ENCODE assay signal across 8 cellular contexts in genomic region chr5:151213803-151214613, GRCh38. TPM values are rescaled to one million over a fixed set of nuclear protein-coding genes. Genes with fewer than 3 reads are reported as not detected.
DNase-seq lines count a peak whose midpoint lies in the region; ATAC-seq, FAIRE-seq and TF ChIP-seq lines count a peak whose summit lies in the region.

No MANE protein-coding gene starts in this region.

- H2BK20ac ChIP-seq in H1 (ENCODE audit: low read length): no peak overlapping the region

- H3K23ac ChIP-seq in H1 (ENCODE audit: insufficient read length): no peak overlapping the region

- no peak overlapping the region for H2BK15ac ChIP-seq in H1 (ENCODE audit: low read length)

- POLR2A ChIA-PET in activated CD4-positive, alpha-beta memory T cell treated with anti-CD3 and anti-CD28 coated beads for 36 hours (lab: Charles Lee): interaction anchor here (0.6 to 5.4 kb wide), 6 partner anchors 9 to 40 kb away, joined by 3 to 95 read pairs (median 8); partner anchors contain the start of genes CCDC69 and GM2A
- POLR2A ChIA-PET in H1 (lab: Charles Lee; ENCODE audit: partially characterized antibody): interaction anchor here (0.6 to 2.2 kb wide), 3 partner anchors 10 to 120 kb away, joined by 3 to 13 read pairs (median 4); partner anchors contain the start of gene CCDC69

- no peak overlapping the region for H2AK5ac ChIP-seq in H1 (ENCODE audit: low read depth, low read length)

- no peak for TF ChIP-seq CTCF in H1 (IDR thresholded peaks at IDR 0.05; ENCODE audit: control extremely low read depth in 1 of 3, insufficient read depth in 1 of 3, low read depth in 1 of 3, low read length in 3 of 3)

- peak in 1 of 2 experiments; percentile 38; a peak in 1 of 3 replicates for TF ChIP-seq POLR2A in H1 (IDR thresholded peaks at IDR 0.05; ENCODE audit: control extremely low read depth in 1 of 2, low read depth in 2 of 2, low read length in 2 of 2)

- no peak overlapping the region for H4K91ac ChIP-seq in H1 (replicated peaks; ENCODE audit: insufficient read length, low read length)

- peak overlapping the region; percentile 83 for H3K4me2 ChIP-seq in Karpas-422 (ENCODE audit: low read depth, low read length, poor library complexity, severe bottlenecking)
- peak overlapping the region in 1 of 2 experiments; percentile 29; a peak in 1 of 4 replicates for H3K4me2 ChIP-seq in H1 (ENCODE audit: insufficient read depth in 1 of 2, low read depth in 2 of 2, low read length in 2 of 2)

- H3K27ac Mint-ChIP-seq in activated CD4-positive, alpha-beta memory T cell treated with anti-CD3 and anti-CD28 coated beads for 36 hours: peak overlapping the region; percentile 97
- H3K27ac Mint-ChIP-seq in natural killer cell treated with Interleukin-12 subunit alpha and Interleukin-12 subunit beta and Interleukin-15 and Interleukin-18, amount 100 ng/mL, for 72 hours: peak overlapping the region; percentile 94 to 98

- WGBS in H1 (ENCODE audit: extremely low coverage in 1 of 2, insufficient coverage in 1 of 2, insufficient read length in 1 of 2, insufficient replicate concordance in 2 of 2, low coverage in 1 of 2, low lambda C conversion rate in 2 of 2, missing lambda C conversion rate in 1 of 2), 2 experiments: 66% methylated on average over 9 of the region's 9 CpGs; no CpG with 5 or more reads in 1 of the 2 experiments

- no peaks in the 10 kb centered on the region for H3K9me3 ChIP-seq in Karpas-422 (ENCODE audit: low read length)
- H3K9me3 ChIP-seq in H1 (ENCODE audit: insufficient read depth in 2 of 2, low read depth in 1 of 2, low read length in 1 of 2): no peaks in the 10 kb centered on the region

- peak overlapping the region; percentile 90 for H3K9ac ChIP-seq in Karpas-422 (ENCODE audit: low read length)
- no peak overlapping the region for H3K9ac ChIP-seq in H1 (replicated peaks in 1 of 4; ENCODE audit: extremely low read depth in 1 of 4, low read depth in 3 of 4, low read length in 3 of 4)

- no peaks in the 10 kb centered on the region for H3K9me2 ChIP-seq in Karpas-422 (replicated peaks; ENCODE audit: insufficient read depth, low read length)

- no peaks in the 10 kb centered on the region for H3K27me3 ChIP-seq in Karpas-422 (ENCODE audit: low read length)
- H3K27me3 ChIP-seq in H1 (replicated peaks in 1 of 4; ENCODE audit: control insufficient read depth in 3 of 4, extremely low read depth in 1 of 4, insufficient read depth in 3 of 4, low read length in 3 of 4): no peaks in the 10 kb centered on the region

- H2BK12ac ChIP-seq in H1 (ENCODE audit: low read depth, low read length): no peak overlapping the region

- ATAC-seq in GM21786 (IDR thresholded peaks at IDR 0.05; ENCODE audit: unreplicated experiment): peak; percentile 77
- peak; percentile 96 to 97 for ATAC-seq in natural killer cell treated with Interleukin-12 subunit alpha and Interleukin-12 subunit beta and Interleukin-15 and Interleukin-18, amount 100 ng/mL, for 72 hours

- H3K4ac ChIP-seq in H1 (replicated peaks; ENCODE audit: insufficient read length, low read depth, low read length): no peak overlapping the region

- H2AFZ ChIP-seq in Karpas-422 (ENCODE audit: low read length) (no peak overlapping the region), H1 (ENCODE audit: low read length) (0 out of 2 replicates have a peak overlapping the region, but pooled peaks have one; percentile 35)

- FAIRE-seq in H1 (lab: Jason Lieb, UNC): no peak

- H4K5ac ChIP-seq in H1 (ENCODE audit: insufficient read length, low read depth, low read length): no peak overlapping the region

- H3K79me2 ChIP-seq in Karpas-422 (ENCODE audit: low read length) (peaks cover 63% of the 10 kb centered on the region), H1 (ENCODE audit: control insufficient read depth in 1 of 2, insufficient read depth in 2 of 2, low read length in 2 of 2) (no peaks in the 10 kb centered on the region)

- peak; percentile 28 for DNase-seq in ELR (ENCODE audit: low read depth)
- DNase-seq in Karpas-422: peak; percentile 98
- DNase-seq in activated CD4-positive, alpha-beta memory T cell treated with anti-CD3 and anti-CD28 coated beads for 36 hours: peak; percentile 94
- peak in 1 of 2 experiments; percentile 58 for DNase-seq in H1 (ENCODE audit: low read depth in 1 of 2, low spot score in 2 of 2)
- peak; percentile 93 for DNase-seq in natural killer cell treated with Interleukin-12 subunit alpha and Interleukin-12 subunit beta and Interleukin-15 and Interleukin-18, amount 100 ng/mL, for 72 hours (ENCODE audit: low spot score)
- DNase-seq in NCI-H748 (lab: John Stamatoyannopoulos, UW; ENCODE audit: unreplicated experiment): no peak

- peak overlapping the region; percentile 28; the same call in 1 of the 2 replicates for H3K18ac ChIP-seq in H1 (ENCODE audit: extremely low read depth, low read length)

- no peaks in the 10 kb centered on the region for H3K23me2 ChIP-seq in H1 (ENCODE audit: low read depth, low read length)

- no peak overlapping the region for H2BK120ac ChIP-seq in H1 (replicated peaks; ENCODE audit: low read depth, low read length)

- no peak for TF ChIP-seq EP300 in H1 (IDR thresholded peaks at IDR 0.05; ENCODE audit: borderline replicate concordance in 1 of 2, low read depth in 2 of 2, low read length in 2 of 2)

- peaks cover 69% of the 10 kb centered on the region for H3K4me1 Mint-ChIP-seq in activated CD4-positive, alpha-beta memory T cell treated with anti-CD3 and anti-CD28 coated beads for 36 hours (ENCODE audit: low read depth)
- peaks cover 63 to 72% of the 10 kb centered on the region in 2 donors for H3K4me1 Mint-ChIP-seq in natural killer cell treated with Interleukin-12 subunit alpha and Interleukin-12 subunit beta and Interleukin-15 and Interleukin-18, amount 100 ng/mL, for 72 hours (ENCODE audit: low read depth in 2 of 2)

- no peak for TF ChIP-seq RAD21 in H1 (IDR thresholded peaks at IDR 0.05 in 1 of 2, conservative IDR thresholded peaks at IDR 0.05 in 1 of 2; ENCODE audit: low read depth in 2 of 2, low read length in 2 of 2)

- H3K27me3 Mint-ChIP-seq in activated CD4-positive, alpha-beta memory T cell treated with anti-CD3 and anti-CD28 coated beads for 36 hours: no peaks in the 10 kb centered on the region
- no peaks in the 10 kb centered on the region for H3K27me3 Mint-ChIP-seq in natural killer cell treated with Interleukin-12 subunit alpha and Interleukin-12 subunit beta and Interleukin-15 and Interleukin-18, amount 100 ng/mL, for 72 hours

- H2BK5ac ChIP-seq in H1 (ENCODE audit: low read depth, low read length): no peak overlapping the region

- H3K56ac ChIP-seq in H1 (replicated peaks; ENCODE audit: insufficient read length, low read depth, low read length): no peak overlapping the region

- H3K27ac ChIP-seq in Karpas-422 (ENCODE audit: low read length): peak overlapping the region; percentile 100
- no peak overlapping the region for H3K27ac ChIP-seq in H1 (ENCODE audit: low read depth, low read length)
- H3K27ac ChIP-seq in temporal lobe (ENCODE audit: low read depth, low read length): peak overlapping the region; percentile 48

- H3K9me3 Mint-ChIP-seq in activated CD4-positive, alpha-beta memory T cell treated with anti-CD3 and anti-CD28 coated beads for 36 hours: no peaks in the 10 kb centered on the region
- no peaks in the 10 kb centered on the region for H3K9me3 Mint-ChIP-seq in natural killer cell treated with Interleukin-12 subunit alpha and Interleukin-12 subunit beta and Interleukin-15 and Interleukin-18, amount 100 ng/mL, for 72 hours

- CTCF ChIA-PET in activated CD4-positive, alpha-beta memory T cell treated with anti-CD3 and anti-CD28 coated beads for 36 hours (lab: Charles Lee): interaction anchor here (0.5 to 3.3 kb wide), 9 partner anchors 9 to 102 kb away, joined by 3 to 43 read pairs (median 5); partner anchors contain the start of gene CCDC69
- CTCF ChIA-PET in H1 (lab: Charles Lee; ENCODE audit: partially characterized antibody): interaction anchor here (0.6 to 4.3 kb wide), 12 partner anchors 10 to 373 kb away, joined by 3 to 18 read pairs (median 5); partner anchors contain the start of genes ANXA6 and CCDC69

- H3K36me3 ChIP-seq in Karpas-422 (ENCODE audit: insufficient read depth, low read length): peaks cover 12% of the 10 kb centered on the region; the same call in 1 of the 2 replicates
- H3K36me3 ChIP-seq in H1 (ENCODE audit: control insufficient read depth in 2 of 4, insufficient read depth in 4 of 4, low read length in 3 of 4): no peaks in the 10 kb centered on the region

- H3K4me3 Mint-ChIP-seq in activated CD4-positive, alpha-beta memory T cell treated with anti-CD3 and anti-CD28 coated beads for 36 hours: peak overlapping the region; percentile 82
- peak overlapping the region; percentile 86 for H3K4me3 Mint-ChIP-seq in natural killer cell treated with Interleukin-12 subunit alpha and Interleukin-12 subunit beta and Interleukin-15 and Interleukin-18, amount 100 ng/mL, for 72 hours

- H3K4me1 ChIP-seq in Karpas-422 (ENCODE audit: low read length) (peaks cover 98% of the 10 kb centered on the region), H1 (replicated peaks in 1 of 4; ENCODE audit: control insufficient read depth in 3 of 4, insufficient read depth in 4 of 4, low read length in 3 of 4) (peaks cover 0 to 3% (median under 1%) of the 10 kb centered on the region in 4 experiments; a peak in 4 of 7 replicates)

- no peaks in the 10 kb centered on the region for H3K79me1 ChIP-seq in H1 (ENCODE audit: low read depth, low read length)

- peak overlapping the region; percentile 39; the same call in 1 of the 2 replicates for H4K8ac ChIP-seq in H1 (ENCODE audit: extremely low read depth, insufficient read depth, low read length)

- H3K36me3 Mint-ChIP-seq in activated CD4-positive, alpha-beta memory T cell treated with anti-CD3 and anti-CD28 coated beads for 36 hours: peaks cover 17% of the 10 kb centered on the region
- peaks cover 4% of the 10 kb centered on the region for H3K36me3 Mint-ChIP-seq in natural killer cell treated with Interleukin-12 subunit alpha and Interleukin-12 subunit beta and Interleukin-15 and Interleukin-18, amount 100 ng/mL, for 72 hours

- intact Hi-C loops in activated CD4-positive, alpha-beta memory T cell treated with anti-CD3 and anti-CD28 coated beads for 36 hours (cut with micrococcal nuclease): loop anchor here (1.0 to 10.0 kb wide), 9 partner anchors 9 to 558 kb away; partner anchors contain the start of genes G3BP1 and TNIP1

- peak overlapping the region; percentile 59 for H3K4me3 ChIP-seq in Karpas-422 (ENCODE audit: low read length)
- H3K4me3 ChIP-seq in H1 (ENCODE audit: extremely low read depth in 1 of 4, insufficient read depth in 2 of 4, low read depth in 3 of 4, low read length in 4 of 4): no peak overlapping the region

- H3K14ac ChIP-seq in H1 (ENCODE audit: insufficient read length): no peak overlapping the region

- H4K20me1 ChIP-seq in Karpas-422 (ENCODE audit: insufficient read depth, low read depth, low read length) (no peaks in the 10 kb centered on the region), H1 (replicated peaks in 1 of 2; ENCODE audit: control insufficient read depth in 1 of 2, insufficient read depth in 2 of 2, low read length in 2 of 2) (no peaks in the 10 kb centered on the region)

RNA-seq across cellular contexts. Expression of gene CCDC69, which starts 9.9 kb away (rescaled TPM):
- 241 and 291 TPM in 2 replicates for total RNA-seq in Karpas-422 (2014; rRNA removed; shearing (Covaris generic); ENCODE audit: low replicate concordance)
- total RNA-seq in activated CD4-positive, alpha-beta memory T cell treated with anti-CD3 and anti-CD28 coated beads for 36 hours: 10 to 100 TPM; 24.6 to 27.6 TPM
- total RNA-seq in H1 (2021; fragmentation: NEBNext Ultra II Directional; extraction: Animal tissue kit (Norgen Biotek cat#: 25700)): 10.8 and 11.5 TPM in 2 replicates
- 6.4 and 8.4 TPM in 2 replicates for polyA plus RNA-seq in H1 (2011; rRNA removed)
- polyA plus RNA-seq in H1 (2011; cell fraction: cytosol; rRNA removed): 9.6 TPM
- 5.8 TPM for polyA plus RNA-seq in H1 (2011; cell fraction: nucleus; rRNA removed)
- 9.0 to 9.4 TPM (median 9.1 TPM) in 4 replicates for polyA plus RNA-seq in H1 (2012, experiment 1 of 2)
- polyA plus RNA-seq in H1 (2012, experiment 2 of 2): 8.2 TPM
- 7.8 TPM for polyA plus RNA-seq in H1 (2013, experiment 1 of 2)
- 7.9 TPM for polyA plus RNA-seq in H1 (2013, experiment 2 of 2)
- 8.5 and 10.7 TPM in 2 replicates for polyA minus RNA-seq in H1 (2011; rRNA and poly(A)+ RNA removed)
- polyA minus RNA-seq in H1 (2011; cell fraction: cytosol; rRNA and poly(A)+ RNA removed): 4.3 TPM
- polyA minus RNA-seq in H1 (2011; cell fraction: nucleus; rRNA and poly(A)+ RNA removed): 6.9 TPM
- 10 to 100 TPM; 59.6 to 98.5 TPM for total RNA-seq in natural killer cell treated with Interleukin-12 subunit alpha and Interleukin-12 subunit beta and Interleukin-15 and Interleukin-18, amount 100 ng/mL, for 72 hours
- 0.49 TPM for total RNA-seq in temporal lobe

RNA-seq across cellular contexts. Expression of gene GM2A, which starts 39.0 kb away (rescaled TPM):
- 132 and 133 TPM in 2 replicates for total RNA-seq in Karpas-422 (2014; rRNA removed; shearing (Covaris generic); ENCODE audit: low replicate concordance)
- 10 to 100 TPM; 28.7 to 29.1 TPM for total RNA-seq in activated CD4-positive, alpha-beta memory T cell treated with anti-CD3 and anti-CD28 coated beads for 36 hours
- 30.4 and 32.2 TPM in 2 replicates for total RNA-seq in H1 (2021; fragmentation: NEBNext Ultra II Directional; extraction: Animal tissue kit (Norgen Biotek cat#: 25700))
- polyA plus RNA-seq in H1 (2011; rRNA removed): 18.5 TPM in 2 replicates
- polyA plus RNA-seq in H1 (2011; cell fraction: cytosol; rRNA removed): 14.2 TPM
- 15.6 TPM for polyA plus RNA-seq in H1 (2011; cell fraction: nucleus; rRNA removed)
- 21.1 to 25.1 TPM (median 22.7 TPM) in 4 replicates for polyA plus RNA-seq in H1 (2012, experiment 1 of 2)
- polyA plus RNA-seq in H1 (2012, experiment 2 of 2): 26.6 TPM
- polyA plus RNA-seq in H1 (2013, experiment 1 of 2): 32.5 TPM
- 42.1 TPM for polyA plus RNA-seq in H1 (2013, experiment 2 of 2)
- polyA minus RNA-seq in H1 (2011; rRNA and poly(A)+ RNA removed): 31.3 and 32.5 TPM in 2 replicates
- polyA minus RNA-seq in H1 (2011; cell fraction: cytosol; rRNA and poly(A)+ RNA removed): 14.6 TPM
- 12.3 TPM for polyA minus RNA-seq in H1 (2011; cell fraction: nucleus; rRNA and poly(A)+ RNA removed)
- 10 to 100 TPM; 15.4 to 15.9 TPM for total RNA-seq in natural killer cell treated with Interleukin-12 subunit alpha and Interleukin-12 subunit beta and Interleukin-15 and Interleukin-18, amount 100 ng/mL, for 72 hours
- 5.2 TPM for total RNA-seq in temporal lobe

RNA-seq across cellular contexts. Expression of gene ANXA6, which starts 56.4 kb away (rescaled TPM):
- total RNA-seq in Karpas-422 (2014; rRNA removed; shearing (Covaris generic); ENCODE audit: low replicate concordance): 277 and 387 TPM in 2 replicates
- 100 to 1,000 TPM; 430 to 443 TPM for total RNA-seq in activated CD4-positive, alpha-beta memory T cell treated with anti-CD3 and anti-CD28 coated beads for 36 hours
- total RNA-seq in H1 (2021; fragmentation: NEBNext Ultra II Directional; extraction: Animal tissue kit (Norgen Biotek cat#: 25700)): 78.6 and 85.2 TPM in 2 replicates
- 61.3 and 63.5 TPM in 2 replicates for polyA plus RNA-seq in H1 (2011; rRNA removed)
- polyA plus RNA-seq in H1 (2011; cell fraction: cytosol; rRNA removed): 79.0 TPM
- polyA plus RNA-seq in H1 (2011; cell fraction: nucleus; rRNA removed): 88.4 TPM
- polyA plus RNA-seq in H1 (2012, experiment 1 of 2): 67.7 to 90.0 TPM (median 77.9 TPM) in 4 replicates
- polyA plus RNA-seq in H1 (2012, experiment 2 of 2): 58.0 TPM
- polyA plus RNA-seq in H1 (2013, experiment 1 of 2): 48.1 TPM
- polyA plus RNA-seq in H1 (2013, experiment 2 of 2): 46.3 TPM
- 95.6 and 112 TPM in 2 replicates for polyA minus RNA-seq in H1 (2011; rRNA and poly(A)+ RNA removed)
- 50.6 TPM for polyA minus RNA-seq in H1 (2011; cell fraction: cytosol; rRNA and poly(A)+ RNA removed)
- 65.2 TPM for polyA minus RNA-seq in H1 (2011; cell fraction: nucleus; rRNA and poly(A)+ RNA removed)
- 100 to 1,000 TPM; 271 to 398 TPM for total RNA-seq in natural killer cell treated with Interleukin-12 subunit alpha and Interleukin-12 subunit beta and Interleukin-15 and Interleukin-18, amount 100 ng/mL, for 72 hours
- total RNA-seq in temporal lobe: 43.3 TPM
